8 cellular contexts compared by ENCODE assay signal in the genomic region with DNA sequence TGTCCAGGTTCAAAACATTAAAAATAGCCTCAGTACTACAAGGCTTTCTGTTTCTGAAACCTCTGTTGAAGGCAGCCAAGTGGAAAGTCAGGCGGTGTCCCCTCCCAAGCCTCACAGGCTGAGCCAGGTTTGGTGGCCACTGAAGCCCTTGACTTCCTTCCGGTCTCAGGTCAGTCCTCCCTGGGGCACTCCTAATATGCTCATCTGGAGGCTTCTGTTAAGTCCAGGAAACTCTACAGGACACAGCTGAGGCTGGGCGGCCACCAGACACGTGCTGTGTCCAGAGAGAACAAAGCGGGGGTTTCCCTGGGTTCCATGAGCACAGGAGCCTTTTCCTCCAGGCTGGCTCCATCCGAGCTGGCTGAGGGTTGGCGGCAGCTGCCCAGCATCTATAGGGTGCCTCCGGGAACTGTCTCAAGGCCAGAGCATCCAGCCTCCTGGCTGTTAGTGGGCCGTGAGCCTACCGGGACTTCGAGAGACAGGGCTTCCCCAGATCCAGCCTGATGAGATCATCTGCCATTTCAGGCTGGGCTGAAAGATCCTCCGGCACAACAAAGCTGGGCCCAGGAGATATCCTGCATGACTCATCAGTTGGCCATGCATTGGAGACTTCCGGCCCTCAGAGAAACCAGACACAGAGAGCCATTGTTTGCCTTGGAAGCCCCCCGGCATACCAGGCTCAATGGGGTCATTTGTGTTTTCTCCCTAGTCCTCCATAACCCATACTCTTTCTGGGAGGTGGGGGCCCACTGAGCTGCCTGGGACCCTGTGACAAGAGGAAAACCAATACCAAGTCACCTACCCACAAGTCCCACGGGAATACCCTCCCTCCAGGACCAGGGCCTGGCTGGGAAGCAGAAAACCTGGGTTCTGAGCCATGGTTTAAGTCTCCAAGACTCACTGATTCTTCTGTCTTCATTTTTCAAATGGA.
A peak's percentile ranks its signal among the peaks of the same experiment; 100 is the strongest.
DNase-seq lines count a peak whose midpoint lies in the region; ATAC-seq and TF ChIP-seq lines count a peak whose summit lies in the region.

No MANE protein-coding gene starts in this region.

- no peaks in the 10 kb centered on the region for H3K27me3 Mint-ChIP-seq in nephron (ENCODE audit: low read depth)
- no peaks in the 10 kb centered on the region for H3K27me3 Mint-ChIP-seq in activated CD8-positive, alpha-beta memory T cell treated with anti-CD3 and anti-CD28 coated beads, Interleukin-2, amount 10 ng/mL, durations not matched to agents 7 days and 5 days

- H3K4me1 ChIP-seq in A673 (ENCODE audit: insufficient read depth, low read length, poor library complexity, severe bottlenecking) = peaks cover 12% of the 10 kb centered on the region

- POLR2A ChIA-PET in A673 (lab: Charles Lee; ENCODE audit: low non-redundant PET) = interaction anchor here (0.9 kb wide), 1 partner anchor 132 kb away, joined by 4 read pairs; a partner anchor contains a TSS

- intact Hi-C loops in A673 (cut with micrococcal nuclease; ENCODE audit: unreplicated experiment) = no loop called here

- H3K9me3 Mint-ChIP-seq in nephron = no peaks in the 10 kb centered on the region
- peaks cover 5% of the 10 kb centered on the region for H3K9me3 Mint-ChIP-seq in activated CD8-positive, alpha-beta memory T cell treated with anti-CD3 and anti-CD28 coated beads, Interleukin-2, amount 10 ng/mL, durations not matched to agents 7 days and 5 days (ENCODE audit: low read depth)

- no peaks in the 10 kb centered on the region for H3K36me3 ChIP-seq in A673 (ENCODE audit: insufficient read depth, low read length, poor library complexity, severe bottlenecking)

- no TSS peak for BruUV-seq in A673 (replicated peaks; lab: Mats Ljungman, UMichigan)

- no peaks in the 10 kb centered on the region for H3K36me3 Mint-ChIP-seq in nephron (ENCODE audit: low read depth)
- peaks cover 14% of the 10 kb centered on the region for H3K36me3 Mint-ChIP-seq in activated CD8-positive, alpha-beta memory T cell treated with anti-CD3 and anti-CD28 coated beads, Interleukin-2, amount 10 ng/mL, durations not matched to agents 7 days and 5 days

- H3K27ac Mint-ChIP-seq in nephron = peak overlapping the region; percentile 24 to 76 (median 60)
- no peak overlapping the region for H3K27ac Mint-ChIP-seq in activated CD8-positive, alpha-beta memory T cell treated with anti-CD3 and anti-CD28 coated beads, Interleukin-2, amount 10 ng/mL, durations not matched to agents 7 days and 5 days

- CTCF ChIA-PET in A673 (lab: Charles Lee) = no interaction called here
- CTCF ChIA-PET in activated CD8-positive, alpha-beta memory T cell treated with anti-CD3 and anti-CD28 coated beads, Interleukin-2, amount 10 ng/mL, durations not matched to agents 7 days and 5 days (lab: Charles Lee) = interaction anchor here (1.0 to 2.5 kb wide), 3 partner anchors 12 to 73 kb away, joined by 4 to 9 read pairs (median 4); no protein-coding TSS in a partner anchor

- H3K4me3 Mint-ChIP-seq in nephron = no peak overlapping the region
- H3K4me3 Mint-ChIP-seq in activated CD8-positive, alpha-beta memory T cell treated with anti-CD3 and anti-CD28 coated beads, Interleukin-2, amount 10 ng/mL, durations not matched to agents 7 days and 5 days = no peak overlapping the region

- peaks cover 52% of the 10 kb centered on the region for H3K4me1 Mint-ChIP-seq in nephron
- peaks cover 43% of the 10 kb centered on the region for H3K4me1 Mint-ChIP-seq in activated CD8-positive, alpha-beta memory T cell treated with anti-CD3 and anti-CD28 coated beads, Interleukin-2, amount 10 ng/mL, durations not matched to agents 7 days and 5 days

- H3K27me3 ChIP-seq in A673 (replicated peaks; ENCODE audit: insufficient read depth, low read depth, low read length, poor library complexity) = no peaks in the 10 kb centered on the region

- DNase-seq in A673 (ENCODE audit: low spot score) (peak; percentile 94), SHP77 treated with DMSO at 0.1 percent for 48 hours (lab: John Stamatoyannopoulos, UW) (peak; percentile 26), fibroblast of gingiva (ENCODE audit: low read depth) (peak; percentile 89)
- no peak for DNase-seq in activated CD8-positive, alpha-beta memory T cell treated with anti-CD3 and anti-CD28 coated beads, Interleukin-2, amount 10 ng/mL, durations not matched to agents 7 days and 5 days
- DNase-seq in activated CD4-positive, CD25-positive, alpha-beta regulatory T cell treated with anti-CD3 and anti-CD28 coated beads, Interleukin-2, amount 50 U/mL, for 72 hours = no peak

- no peak overlapping the region for H3K4me3 ChIP-seq in A673 (ENCODE audit: low read depth, low read length, poor library complexity, severe bottlenecking)

- H3K9me3 ChIP-seq in A673 (ENCODE audit: low read depth, low read length, poor library complexity, severe bottlenecking) = no peaks in the 10 kb centered on the region

- ATAC-seq in GM19023 (IDR thresholded peaks at IDR 0.05; ENCODE audit: unreplicated experiment) = peak; percentile 67
- ATAC-seq in HG03066 (IDR thresholded peaks at IDR 0.05; ENCODE audit: low read depth, unreplicated experiment) = peak; percentile 79
- no peak for ATAC-seq in activated CD8-positive, alpha-beta memory T cell treated with anti-CD3 and anti-CD28 coated beads, Interleukin-2, amount 10 ng/mL, durations not matched to agents 7 days and 5 days

- H3K27ac ChIP-seq in A673 (ENCODE audit: low read depth, low read length, poor library complexity, severe bottlenecking) = peak overlapping the region; percentile 48

- TF ChIP-seq CTCF in A673 (conservative IDR thresholded peaks at IDR 0.05; ENCODE audit: low read depth, low read length) = no peak
- TF ChIP-seq CTCF in nephron (IDR thresholded peaks at IDR 0.05; ENCODE audit: unreplicated experiment in 3 of 3) = no peak

Comparison
In these comparisons a context has a peak if more than half of its experiments do, and no peak if none do; other contexts are left out.
1. DNase-seq: peak in A673 (single experiment), SHP77 treated with DMSO at 0.1 percent for 48 hours (single experiment) and fibroblast of gingiva (single experiment); none in activated CD8-positive, alpha-beta memory T cell treated with anti-CD3 and anti-CD28 coated beads, Interleukin-2, amount 10 ng/mL, durations not matched to agents 7 days and 5 days (single experiment) and activated CD4-positive, CD25-positive, alpha-beta regulatory T cell treated with anti-CD3 and anti-CD28 coated beads, Interleukin-2, amount 50 U/mL, for 72 hours (single experiment).